9 cellular contexts compared by ENCODE assay signal in the genomic region with DNA sequence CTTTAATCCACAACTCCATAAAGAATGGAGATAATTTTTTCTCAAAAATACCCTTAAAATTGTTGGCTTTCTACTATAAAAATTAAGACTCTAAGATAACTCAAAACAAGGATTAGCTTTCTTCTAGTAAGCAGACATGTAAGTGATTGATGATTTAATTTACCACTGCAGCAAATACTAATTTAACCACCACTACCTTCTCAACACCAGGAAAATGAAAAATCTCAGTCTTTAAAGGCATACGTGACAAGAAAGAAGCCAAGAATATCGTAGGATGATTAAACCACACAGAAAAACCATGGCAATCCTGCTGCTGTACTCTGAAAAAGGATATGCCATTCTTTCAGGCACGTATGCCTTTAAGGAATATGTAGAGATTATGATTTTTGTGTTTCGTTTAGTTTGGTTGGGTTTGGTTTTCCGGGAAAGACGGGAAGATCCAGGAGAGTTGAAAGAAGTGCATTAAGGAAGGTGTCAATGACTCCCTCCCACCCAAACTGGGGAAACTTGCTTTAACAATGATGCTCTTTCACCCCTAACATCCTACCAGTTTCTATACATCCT. TPM values are rescaled to one million over a fixed set of nuclear protein-coding genes. Genes with fewer than 3 reads are reported as not detected.
DNase-seq lines count a peak whose midpoint lies in the region; ATAC-seq and TF ChIP-seq lines count a peak whose summit lies in the region.
"Had no signal": no experiment of that assay in that cellular context is flagged by ENCODE, and none has a peak within 500 bp of the region (broad histone marks: within the 10 kb centered on the region; RNA-seq: fewer than 3 reads in every experiment).

No MANE protein-coding gene starts in this region.

- ATAC-seq in GM18511 (IDR thresholded peaks at IDR 0.05; ENCODE audit: unreplicated experiment): no peak

- H3K4me1 ChIP-seq in Peyer's patch: no peaks in the 10 kb centered on the region

- DNase-seq in AG10803 (ENCODE audit: low read depth) (no peak), Peyer's patch (no peak), foreskin fibroblast (peak in 1 of 2 donors; percentile 31), progenitor cell of endocrine pancreas (ENCODE audit: low spot score, unreplicated experiment) (no peak), DMS79 treated with DMSO at 0.1 percent for 48 hours (lab: John Stamatoyannopoulos, UW) (no peak), SKM-1 (lab: John Stamatoyannopoulos, UW; ENCODE audit: unreplicated experiment) (no peak), NOMO-1 (lab: John Stamatoyannopoulos, UW; ENCODE audit: unreplicated experiment in 2 of 2) (no peak)

- H3K4me1 Mint-ChIP-seq in progenitor cell of endocrine pancreas (ENCODE audit: low read depth): peaks cover 45% of the 10 kb centered on the region

- no peaks in the 10 kb centered on the region for H3K36me3 ChIP-seq in Peyer's patch

- peak overlapping the region; percentile 91 for H3K27ac Mint-ChIP-seq in progenitor cell of endocrine pancreas

- H3K4me3 ChIP-seq in AG10803 (ENCODE audit: low read length): peak overlapping the region; percentile 72
- peak overlapping the region; percentile 19 to 51 (median 34) for H3K4me3 ChIP-seq in Peyer's patch
- peak overlapping the region; percentile 69 for H3K4me3 ChIP-seq in foreskin fibroblast (ENCODE audit: low read depth in 1 of 2, low read length in 2 of 2)

- H3K36me3 Mint-ChIP-seq in progenitor cell of endocrine pancreas (ENCODE audit: insufficient read depth): no peaks in the 10 kb centered on the region

- no peaks in the 10 kb centered on the region for H3K27me3 Mint-ChIP-seq in progenitor cell of endocrine pancreas

- H3K4me3 Mint-ChIP-seq in progenitor cell of endocrine pancreas (ENCODE audit: low read depth): peak overlapping the region; percentile 98

- no peak for TF ChIP-seq POLR2A in Peyer's patch (IDR thresholded peaks at IDR 0.05)

- H3K27me3 ChIP-seq in Peyer's patch: no peaks in the 10 kb centered on the region

- H3K9me3 Mint-ChIP-seq in progenitor cell of endocrine pancreas (ENCODE audit: low read depth): no peaks in the 10 kb centered on the region

- peak overlapping the region in 2 of 4 donors; percentile 59 to 70 for H3K27ac ChIP-seq in Peyer's patch

- no peaks in the 10 kb centered on the region for H3K9me3 ChIP-seq in Peyer's patch

- TF ChIP-seq CTCF in AG10803 (conservative IDR thresholded peaks at IDR 0.05; ENCODE audit: low read length) (no peak), Peyer's patch (IDR thresholded peaks at IDR 0.05) (no peak), foreskin fibroblast (IDR thresholded peaks at IDR 0.05; ENCODE audit: low read depth, low read length) (no peak), progenitor cell of endocrine pancreas (IDR thresholded peaks at IDR 0.05; ENCODE audit: unreplicated experiment) (no peak)

RNA-seq across cellular contexts. Expression of a gene that starts 0.9 kb away (rescaled TPM):
- 10 to 100 TPM in 1 of 4 donors, 1 to 10 TPM in 3; 1.6 to 11.6 (median 2.2) TPM for total RNA-seq in Peyer's patch
- total RNA-seq in progenitor cell of endocrine pancreas: 14.4 and 16.9 TPM in 2 replicates
- total RNA-seq: T-helper 1 cell treated with Interleukin-12 subunit alpha and Interleukin-12 subunit beta and Interleukin-4 antibody, amounts not matched to agents 30 ng/mL and 1 ng/mL, for 36 hours had no signal

RNA-seq across cellular contexts. Expression of a gene that starts 43.8 kb away (rescaled TPM):
- total RNA-seq in Peyer's patch (not detected), progenitor cell of endocrine pancreas (not detected in 2 replicates)
- total RNA-seq: T-helper 1 cell treated with Interleukin-12 subunit alpha and Interleukin-12 subunit beta and Interleukin-4 antibody, amounts not matched to agents 30 ng/mL and 1 ng/mL, for 36 hours had no signal

RNA-seq across cellular contexts. Expression of a gene that starts 56.5 kb away (rescaled TPM):
- total RNA-seq in Peyer's patch (not detected), progenitor cell of endocrine pancreas (not detected in 2 replicates)
- total RNA-seq: T-helper 1 cell treated with Interleukin-12 subunit alpha and Interleukin-12 subunit beta and Interleukin-4 antibody, amounts not matched to agents 30 ng/mL and 1 ng/mL, for 36 hours had no signal
